Comparison of ENCODE assay signal across 8 cellular contexts in the genomic region with DNA sequence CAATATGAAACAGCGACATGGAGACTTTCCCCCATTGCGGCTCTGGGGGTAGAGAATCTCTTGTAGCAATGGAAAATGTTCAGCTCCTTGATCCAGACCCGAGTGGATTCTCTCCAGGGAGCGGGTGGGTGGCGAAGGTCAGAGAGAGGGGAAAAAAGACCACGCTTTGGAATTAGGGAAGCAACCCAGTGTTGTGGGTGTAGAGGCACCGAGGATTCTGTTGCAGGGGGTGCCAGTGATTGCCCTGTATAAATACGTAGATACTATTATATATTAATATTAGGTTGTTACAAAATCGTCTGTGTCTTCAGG.
DNase-seq lines count a peak whose midpoint lies in the region; ATAC-seq, FAIRE-seq and TF ChIP-seq lines count a peak whose summit lies in the region.

No MANE protein-coding gene starts in this region.

- peak overlapping the region; percentile 99 for H3K4me3 Mint-ChIP-seq in activated naive CD8-positive, alpha-beta T cell treated with anti-CD3 and anti-CD28 coated beads, Interleukin-2, amount 10 ng/mL, durations not matched to agents 7 days and 5 days

- intact Hi-C loops in Right ventricle myocardium superior (cut with DNase I) (loop anchor here (1.0 kb wide), 1 partner anchor 145 kb away; no protein-coding TSS in a partner anchor), left ventricle myocardium superior (cut with micrococcal nuclease) (no loop called here), kidney (cut with DNase I) (no loop called here), testis (cut with DNase I; ENCODE audit: low total_unique reads) (no loop called here)

- peak overlapping the region; percentile 76 to 98 for H3K9ac ChIP-seq in kidney (ENCODE audit: low read length in 2 of 2)

- H3K4me3 ChIP-seq in kidney (ENCODE audit: low read length in 2 of 2) (peak overlapping the region; percentile 77 to 91), testis (peak overlapping the region; percentile 58 to 88)

- peaks cover 48% of the 10 kb centered on the region for H3K4me1 Mint-ChIP-seq in activated naive CD8-positive, alpha-beta T cell treated with anti-CD3 and anti-CD28 coated beads, Interleukin-2, amount 10 ng/mL, durations not matched to agents 7 days and 5 days

- peak overlapping the region; percentile 99 to 100 for H3K27ac ChIP-seq in kidney (ENCODE audit: low read depth in 2 of 2, low read length in 2 of 2)
- peak overlapping the region; percentile 97 to 99 for H3K27ac ChIP-seq in testis

- H3K27me3 Mint-ChIP-seq in activated naive CD8-positive, alpha-beta T cell treated with anti-CD3 and anti-CD28 coated beads, Interleukin-2, amount 10 ng/mL, durations not matched to agents 7 days and 5 days, result no peaks in the 10 kb centered on the region

- POLR2A ChIA-PET in activated naive CD8-positive, alpha-beta T cell treated with anti-CD3 and anti-CD28 coated beads, Interleukin-2, amount 10 ng/mL, durations not matched to agents 7 days and 5 days (lab: Charles Lee), result interaction anchor here (0.6 to 1.9 kb wide), 6 partner anchors 10 to 230 kb away, joined by 3 to 8 read pairs (median 4); a partner anchor contains a TSS

- ATAC-seq in Right ventricle myocardium superior (ENCODE audit: poor library complexity), result peak; percentile 0
- no peak for ATAC-seq in left ventricle myocardium superior
- no peak for ATAC-seq in activated naive CD8-positive, alpha-beta T cell treated with anti-CD3 and anti-CD28 coated beads, Interleukin-2, amount 10 ng/mL, durations not matched to agents 7 days and 5 days (ENCODE audit: low read depth)
- ATAC-seq in GM19452 (IDR thresholded peaks at IDR 0.05; ENCODE audit: unreplicated experiment), result no peak

- 0% methylated on average over 9 of the region's 9 CpGs for WGBS in testis, 2 donors

- TF ChIP-seq POLR2A in testis (IDR thresholded peaks at IDR 0.05), result no peak

- H3K27ac Mint-ChIP-seq in activated naive CD8-positive, alpha-beta T cell treated with anti-CD3 and anti-CD28 coated beads, Interleukin-2, amount 10 ng/mL, durations not matched to agents 7 days and 5 days, result peak overlapping the region; percentile 100

- DNase-seq in Right ventricle myocardium superior (no peak), left ventricle myocardium superior (no peak), kidney (no peak), testis (peak; percentile 32), RPMI8226 (no peak), hepatic stellate cell (ENCODE audit: low spot score) (no peak)
- peak; percentile 52 for DNase-seq in activated naive CD8-positive, alpha-beta T cell treated with anti-CD3 and anti-CD28 coated beads, Interleukin-2, amount 10 ng/mL, durations not matched to agents 7 days and 5 days

- peaks cover 4 to 8% of the 10 kb centered on the region in 2 donors for H3K4me1 ChIP-seq in kidney (ENCODE audit: control insufficient read depth in 1 of 2, insufficient read depth in 1 of 2, low read depth in 1 of 2, low read length in 2 of 2)
- no peaks in the 10 kb centered on the region for H3K4me1 ChIP-seq in testis

- TF ChIP-seq CTCF in kidney (IDR thresholded peaks at IDR 0.05; ENCODE audit: borderline replicate concordance, extremely low read depth, insufficient read depth), result no peak
- no peak for TF ChIP-seq CTCF in testis (IDR thresholded peaks at IDR 0.05)

- H3K9me3 Mint-ChIP-seq in activated naive CD8-positive, alpha-beta T cell treated with anti-CD3 and anti-CD28 coated beads, Interleukin-2, amount 10 ng/mL, durations not matched to agents 7 days and 5 days, result no peaks in the 10 kb centered on the region

- H3K36me3 Mint-ChIP-seq in activated naive CD8-positive, alpha-beta T cell treated with anti-CD3 and anti-CD28 coated beads, Interleukin-2, amount 10 ng/mL, durations not matched to agents 7 days and 5 days, result peaks cover 2% of the 10 kb centered on the region

- H3K36me3 ChIP-seq in kidney (ENCODE audit: control insufficient read depth in 1 of 2, insufficient read depth in 2 of 2, low read length in 2 of 2) (no peaks in the 10 kb centered on the region), testis (ENCODE audit: low read depth, missing control alignments) (no peaks in the 10 kb centered on the region)

- no peaks in the 10 kb centered on the region for H3K9me3 ChIP-seq in kidney (ENCODE audit: control insufficient read depth in 1 of 2, low read length in 2 of 2)
- H3K9me3 ChIP-seq in testis, result no peaks in the 10 kb centered on the region

- H3K27me3 ChIP-seq in testis, result no peaks in the 10 kb centered on the region

- FAIRE-seq in kidney (lab: Jason Lieb, UNC), result no peak

Comparison
In these comparisons a context has a peak if more than half of its experiments do, and no peak if none do; other contexts are left out.
1. DNase-seq: peak in activated naive CD8-positive, alpha-beta T cell treated with anti-CD3 and anti-CD28 coated beads, Interleukin-2, amount 10 ng/mL, durations not matched to agents 7 days and 5 days (single experiment) and testis (single experiment); none in Right ventricle myocardium superior (single experiment), left ventricle myocardium superior (single experiment), kidney (single experiment), RPMI8226 (single experiment) and hepatic stellate cell (single experiment).